16 cellular contexts compared by ENCODE assay signal in the genomic region with DNA sequence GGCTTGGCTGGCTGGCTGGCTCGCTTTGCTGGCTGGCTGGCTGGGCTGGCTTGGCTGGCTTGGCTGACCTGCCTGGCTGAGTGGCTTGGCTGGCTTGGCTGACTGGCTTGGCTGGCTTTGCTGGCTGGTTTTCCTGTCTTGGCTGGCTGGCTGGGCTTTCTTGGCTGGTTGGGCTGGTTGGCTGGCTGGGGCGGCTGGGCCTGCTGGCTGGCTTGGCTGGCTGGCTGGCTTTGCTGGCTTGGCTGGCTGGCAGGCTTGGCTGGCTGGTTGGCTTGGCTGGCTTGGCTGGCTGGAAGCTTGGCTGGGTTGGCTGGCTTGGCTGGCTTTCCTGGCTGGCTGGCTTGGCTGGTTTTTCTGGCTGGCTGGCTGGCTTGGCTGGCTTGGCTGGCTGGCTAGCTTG.
A peak's percentile ranks its signal among the peaks of the same experiment; 100 is the strongest.
DNase-seq lines count a peak whose midpoint lies in the region; ATAC-seq and TF ChIP-seq lines count a peak whose summit lies in the region.
"Had no signal": no experiment of that assay in that cellular context is flagged by ENCODE, and none has a peak within 500 bp of the region (broad histone marks: within the 10 kb centered on the region; RNA-seq: fewer than 3 reads in every experiment).

No MANE protein-coding gene starts in this region.

- H3K27ac Mint-ChIP-seq in activated CD4-positive, alpha-beta memory T cell treated with anti-CD3 and anti-CD28 coated beads for 36 hours: no peak overlapping the region
- no peak overlapping the region for H3K27ac Mint-ChIP-seq in activated CD4-positive, alpha-beta memory T cell treated with anti-CD3 and anti-CD28 coated beads, Interleukin-2, amount 10 ng/mL, durations not matched to agents 7 days and 5 days
- H3K27ac Mint-ChIP-seq in activated T-helper 2 cell treated with anti-CD3 and anti-CD28 coated beads, Interferon-gamma antibody, Interleukin-2, Interleukin-4, amounts not matched to agents 10 μg/mL and 5 μg/mL and 100 μg/mL, durations not matched to agents 14 hours and 24 hours and 36 hours: no peak overlapping the region

- no peaks in the 10 kb centered on the region for H3K4me1 ChIP-seq in hepatocyte (ENCODE audit: insufficient read depth)
- no peaks in the 10 kb centered on the region for H3K4me1 ChIP-seq in testis
- H3K4me1 ChIP-seq: SJSA1 had no signal

- H3K4me2 ChIP-seq in hepatocyte: no peak overlapping the region

- no peaks in the 10 kb centered on the region for H3K9me2 ChIP-seq in hepatocyte (replicated peaks; ENCODE audit: insufficient read depth)

- no peaks in the 10 kb centered on the region for H3K36me3 Mint-ChIP-seq in activated CD4-positive, alpha-beta memory T cell treated with anti-CD3 and anti-CD28 coated beads for 36 hours
- H3K36me3 Mint-ChIP-seq in activated CD4-positive, alpha-beta memory T cell treated with anti-CD3 and anti-CD28 coated beads, Interleukin-2, amount 10 ng/mL, durations not matched to agents 7 days and 5 days (ENCODE audit: low read depth): no peaks in the 10 kb centered on the region
- no peaks in the 10 kb centered on the region for H3K36me3 Mint-ChIP-seq in activated T-helper 2 cell treated with anti-CD3 and anti-CD28 coated beads, Interferon-gamma antibody, Interleukin-2, Interleukin-4, amounts not matched to agents 10 μg/mL and 5 μg/mL and 100 μg/mL, durations not matched to agents 14 hours and 24 hours and 36 hours (ENCODE audit: low read depth)

- no peak overlapping the region for H2AFZ ChIP-seq in hepatocyte

- H3K27ac ChIP-seq in hepatocyte (no peak overlapping the region), testis (no peak overlapping the region)
- H3K27ac ChIP-seq: neutrophil, SJSA1, thoracic aorta, VCaP had no signal

- no peak overlapping the region for H3K4me3 Mint-ChIP-seq in activated CD4-positive, alpha-beta memory T cell treated with anti-CD3 and anti-CD28 coated beads for 36 hours
- no peak overlapping the region for H3K4me3 Mint-ChIP-seq in activated CD4-positive, alpha-beta memory T cell treated with anti-CD3 and anti-CD28 coated beads, Interleukin-2, amount 10 ng/mL, durations not matched to agents 7 days and 5 days
- H3K4me3 Mint-ChIP-seq in activated T-helper 2 cell treated with anti-CD3 and anti-CD28 coated beads, Interferon-gamma antibody, Interleukin-2, Interleukin-4, amounts not matched to agents 10 μg/mL and 5 μg/mL and 100 μg/mL, durations not matched to agents 14 hours and 24 hours and 36 hours (ENCODE audit: low read depth): no peak overlapping the region

- H3K9me3 ChIP-seq in hepatocyte (ENCODE audit: low read depth): no peaks in the 10 kb centered on the region
- H3K9me3 ChIP-seq in testis: no peaks in the 10 kb centered on the region
- H3K9me3 ChIP-seq: neutrophil, SJSA1 had no signal

- TF ChIP-seq CTCF in hepatocyte (IDR thresholded peaks at IDR 0.05; ENCODE audit: poor library complexity): no peak
- no peak for TF ChIP-seq CTCF in testis (IDR thresholded peaks at IDR 0.05)

- POLR2A ChIA-PET in activated CD4-positive, alpha-beta memory T cell treated with anti-CD3 and anti-CD28 coated beads for 36 hours (lab: Charles Lee): no interaction called here
- POLR2A ChIA-PET in activated CD4-positive, alpha-beta memory T cell treated with anti-CD3 and anti-CD28 coated beads, Interleukin-2, amount 10 ng/mL, durations not matched to agents 7 days and 5 days (lab: Charles Lee): no interaction called here

- TF ChIP-seq POLR2A in testis (IDR thresholded peaks at IDR 0.05): no peak

- 70% methylated on average over 2 of the region's 2 CpGs for WGBS in hepatocyte (ENCODE audit: low lambda C conversion rate, missing lambda C conversion rate)
- WGBS in testis, 2 donors: 58 to 100% methylated on average over 1 to 2 of the region's 2 CpGs

- no peaks in the 10 kb centered on the region for H3K36me3 ChIP-seq in hepatocyte (replicated peaks; ENCODE audit: insufficient read depth, low read depth)
- no peaks in the 10 kb centered on the region for H3K36me3 ChIP-seq in testis (ENCODE audit: low read depth, missing control alignments)
- H3K36me3 ChIP-seq: neutrophil, SJSA1, thoracic aorta had no signal

- H3K4me1 Mint-ChIP-seq in activated CD4-positive, alpha-beta memory T cell treated with anti-CD3 and anti-CD28 coated beads for 36 hours (ENCODE audit: low read depth): no peaks in the 10 kb centered on the region
- H3K4me1 Mint-ChIP-seq in activated CD4-positive, alpha-beta memory T cell treated with anti-CD3 and anti-CD28 coated beads, Interleukin-2, amount 10 ng/mL, durations not matched to agents 7 days and 5 days: no peaks in the 10 kb centered on the region
- H3K4me1 Mint-ChIP-seq in activated T-helper 2 cell treated with anti-CD3 and anti-CD28 coated beads, Interferon-gamma antibody, Interleukin-2, Interleukin-4, amounts not matched to agents 10 μg/mL and 5 μg/mL and 100 μg/mL, durations not matched to agents 14 hours and 24 hours and 36 hours (ENCODE audit: low read depth): no peaks in the 10 kb centered on the region

- no peak for ATAC-seq in GM18498 (IDR thresholded peaks at IDR 0.05; ENCODE audit: unreplicated experiment)

- no peaks in the 10 kb centered on the region for H4K20me1 ChIP-seq in hepatocyte (ENCODE audit: insufficient read depth, poor library complexity, severe bottlenecking)

- H3K9me3 Mint-ChIP-seq in activated CD4-positive, alpha-beta memory T cell treated with anti-CD3 and anti-CD28 coated beads for 36 hours: no peaks in the 10 kb centered on the region
- no peaks in the 10 kb centered on the region for H3K9me3 Mint-ChIP-seq in activated CD4-positive, alpha-beta memory T cell treated with anti-CD3 and anti-CD28 coated beads, Interleukin-2, amount 10 ng/mL, durations not matched to agents 7 days and 5 days
- no peaks in the 10 kb centered on the region for H3K9me3 Mint-ChIP-seq in activated T-helper 2 cell treated with anti-CD3 and anti-CD28 coated beads, Interferon-gamma antibody, Interleukin-2, Interleukin-4, amounts not matched to agents 10 μg/mL and 5 μg/mL and 100 μg/mL, durations not matched to agents 14 hours and 24 hours and 36 hours

- no peaks in the 10 kb centered on the region for H3K27me3 Mint-ChIP-seq in activated CD4-positive, alpha-beta memory T cell treated with anti-CD3 and anti-CD28 coated beads for 36 hours
- no peaks in the 10 kb centered on the region for H3K27me3 Mint-ChIP-seq in activated CD4-positive, alpha-beta memory T cell treated with anti-CD3 and anti-CD28 coated beads, Interleukin-2, amount 10 ng/mL, durations not matched to agents 7 days and 5 days
- H3K27me3 Mint-ChIP-seq in activated T-helper 2 cell treated with anti-CD3 and anti-CD28 coated beads, Interferon-gamma antibody, Interleukin-2, Interleukin-4, amounts not matched to agents 10 μg/mL and 5 μg/mL and 100 μg/mL, durations not matched to agents 14 hours and 24 hours and 36 hours (ENCODE audit: low read depth): no peaks in the 10 kb centered on the region

- H3K4me3 ChIP-seq in hepatocyte: no peak overlapping the region
- no peak overlapping the region for H3K4me3 ChIP-seq in testis
- H3K4me3 ChIP-seq: SJSA1, thoracic aorta had no signal

- intact Hi-C loops in activated CD4-positive, alpha-beta memory T cell treated with anti-CD3 and anti-CD28 coated beads for 36 hours (cut with micrococcal nuclease): no loop called here
- intact Hi-C loops in testis (cut with DNase I; ENCODE audit: low total_unique reads): no loop called here
- intact Hi-C loops in activated T-helper 2 cell treated with anti-CD3 and anti-CD28 coated beads, Interferon-gamma antibody, Interleukin-2, Interleukin-4, amounts not matched to agents 10 μg/mL and 5 μg/mL and 100 μg/mL, durations not matched to agents 14 hours and 24 hours and 36 hours (cut with micrococcal nuclease): no loop called here

- CTCF ChIA-PET in activated CD4-positive, alpha-beta memory T cell treated with anti-CD3 and anti-CD28 coated beads for 36 hours (lab: Charles Lee): no interaction called here
- CTCF ChIA-PET in activated CD4-positive, alpha-beta memory T cell treated with anti-CD3 and anti-CD28 coated beads, Interleukin-2, amount 10 ng/mL, durations not matched to agents 7 days and 5 days (lab: Charles Lee): no interaction called here

- H3K27me3 ChIP-seq in hepatocyte: no peaks in the 10 kb centered on the region
- H3K27me3 ChIP-seq in testis: no peaks in the 10 kb centered on the region
- H3K27me3 ChIP-seq: neutrophil, SJSA1 had no signal

- peak; percentile 8 for DNase-seq in activated CD4-positive, alpha-beta memory T cell treated with anti-CD3 and anti-CD28 coated beads for 36 hours
- DNase-seq in activated CD4-positive, alpha-beta memory T cell treated with anti-CD3 and anti-CD28 coated beads, Interleukin-2, amount 10 ng/mL, durations not matched to agents 7 days and 5 days: no peak
- DNase-seq in SK-N-DZ (ENCODE audit: low spot score): peak; percentile 0
- DNase-seq in hepatocyte (ENCODE audit: low spot score): peak; percentile 6
- DNase-seq in testis: peak; percentile 12
- DNase-seq in activated T-helper 2 cell treated with anti-CD3 and anti-CD28 coated beads, Interferon-gamma antibody, Interleukin-2, Interleukin-4, amounts not matched to agents 10 μg/mL and 5 μg/mL and 100 μg/mL, durations not matched to agents 14 hours and 24 hours and 36 hours (ENCODE audit: low spot score): no peak
- DNase-seq in dedifferentiated amniotic fluid mesenchymal stem cell (ENCODE audit: extremely low spot score): no peak
- DNase-seq: KBM-7; NCI-H187; NCI-H774; stimulated activated CD4-positive, alpha-beta T cell treated with anti-CD3 and anti-CD28 coated beads, Interleukin-12 subunit alpha, Interleukin-12 subunit beta, amount 100 ng/mL, for 4 hours had no signal

- H3K79me2 ChIP-seq in hepatocyte: no peaks in the 10 kb centered on the region

Comparison
In these comparisons a context has a peak if more than half of its experiments do, and no peak if none do; other contexts are left out.
1. DNase-seq: peak in activated CD4-positive, alpha-beta memory T cell treated with anti-CD3 and anti-CD28 coated beads for 36 hours (single experiment), SK-N-DZ (single experiment), hepatocyte (single experiment) and testis (single experiment); none in activated CD4-positive, alpha-beta memory T cell treated with anti-CD3 and anti-CD28 coated beads, Interleukin-2, amount 10 ng/mL, durations not matched to agents 7 days and 5 days (single experiment), activated T-helper 2 cell treated with anti-CD3 and anti-CD28 coated beads, Interferon-gamma antibody, Interleukin-2, Interleukin-4, amounts not matched to agents 10 μg/mL and 5 μg/mL and 100 μg/mL, durations not matched to agents 14 hours and 24 hours and 36 hours (single experiment) and dedifferentiated amniotic fluid mesenchymal stem cell (single experiment).